In the genomic region with DNA sequence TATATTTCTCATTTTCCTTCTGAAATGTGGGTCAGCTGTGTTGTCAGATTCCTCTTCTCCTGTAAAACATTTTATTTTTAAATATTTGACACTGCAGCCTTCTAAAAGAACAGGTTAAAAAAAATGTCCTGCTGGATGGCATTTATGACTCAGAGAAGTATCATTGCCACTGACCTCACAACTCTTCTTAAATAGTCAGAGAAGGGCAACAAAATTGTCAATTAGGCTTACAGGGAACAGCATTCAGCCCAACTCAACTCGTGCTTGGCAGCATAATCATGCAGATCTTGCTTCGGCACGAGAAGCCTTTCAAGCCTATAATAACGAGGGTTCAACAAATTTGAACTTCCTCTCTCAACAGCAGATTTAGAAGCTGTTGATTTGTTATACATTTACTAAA, we compare ENCODE assay signal across 23 cellular contexts.
DNase-seq lines count a peak whose midpoint lies in the region; ATAC-seq and TF ChIP-seq lines count a peak whose summit lies in the region.
"Had no signal": no experiment of that assay in that cellular context is flagged by ENCODE, and none has a peak within 500 bp of the region (broad histone marks: within the 10 kb centered on the region; RNA-seq: fewer than 3 reads in every experiment).

No MANE protein-coding gene starts in this region.

- H3K9me3 Mint-ChIP-seq in CD4-positive, alpha-beta T cell, result peaks cover 4% of the 10 kb centered on the region
- H3K9me3 Mint-ChIP-seq: stimulated activated naive CD8-positive, alpha-beta T cell treated with anti-CD3 and anti-CD28 coated beads, Interleukin-15, Interleukin-2, amounts not matched to agents 100 ng/mL and 50 ng/mL, for 24 hours had no signal

- H3K27me3 Mint-ChIP-seq in CD4-positive, alpha-beta T cell, result no peaks in the 10 kb centered on the region
- H3K27me3 Mint-ChIP-seq: activated CD4-positive, alpha-beta memory T cell treated with anti-CD3 and anti-CD28 coated beads, Interleukin-2, amount 10 ng/mL, durations not matched to agents 7 days and 5 days; CD4-positive, alpha-beta memory T cell; natural killer cell treated with Interleukin-12 subunit alpha and Interleukin-12 subunit beta and Interleukin-15 and Interleukin-18, amount 100 ng/mL, for 72 hours; stimulated activated naive CD8-positive, alpha-beta T cell treated with anti-CD3 and anti-CD28 coated beads, Interleukin-15, Interleukin-2, amounts not matched to agents 100 ng/mL and 50 ng/mL, for 24 hours had no signal

- no peak for TF ChIP-seq CTCF in epithelial cell of esophagus (IDR thresholded peaks at IDR 0.05; ENCODE audit: insufficient read depth, low read depth, low read length, missing control alignments)
- TF ChIP-seq CTCF in CD4-positive, alpha-beta T cell (IDR thresholded peaks at IDR 0.05), result no peak

- no peak overlapping the region for H3K4me3 Mint-ChIP-seq in CD4-positive, alpha-beta T cell
- H3K4me3 Mint-ChIP-seq: activated CD4-positive, alpha-beta memory T cell treated with anti-CD3 and anti-CD28 coated beads, Interleukin-2, amount 10 ng/mL, durations not matched to agents 7 days and 5 days; CD4-positive, alpha-beta memory T cell; natural killer cell treated with Interleukin-12 subunit alpha and Interleukin-12 subunit beta and Interleukin-15 and Interleukin-18, amount 100 ng/mL, for 72 hours; stimulated activated naive CD8-positive, alpha-beta T cell treated with anti-CD3 and anti-CD28 coated beads, Interleukin-15, Interleukin-2, amounts not matched to agents 100 ng/mL and 50 ng/mL, for 24 hours; WTC11 had no signal

- POLR2A ChIA-PET in CD4-positive, alpha-beta T cell (lab: Charles Lee), result no interaction called here

- no peaks in the 10 kb centered on the region for H3K4me1 Mint-ChIP-seq in CD4-positive, alpha-beta T cell (ENCODE audit: low read depth)
- H3K4me1 Mint-ChIP-seq: activated CD4-positive, alpha-beta memory T cell treated with anti-CD3 and anti-CD28 coated beads, Interleukin-2, amount 10 ng/mL, durations not matched to agents 7 days and 5 days; CD4-positive, alpha-beta memory T cell had no signal

- peak; percentile 9 for DNase-seq in G401 (ENCODE audit: low spot score)
- DNase-seq in NCI-H82 treated with DMSO at 0.1 percent for 48 hours (lab: John Stamatoyannopoulos, UW; ENCODE audit: unreplicated experiment), result peak; percentile 34
- DNase-seq in epithelial cell of esophagus (ENCODE audit: low read depth), result peak; percentile 67
- peak; percentile 51 for DNase-seq in renal cortical epithelial cell (ENCODE audit: low read depth)
- no peak for DNase-seq in CD4-positive, alpha-beta T cell
- no peak for DNase-seq in stimulated activated CD4-positive, alpha-beta T cell treated with anti-CD3 and anti-CD28 coated beads, Interleukin-15, amount 100 ng/mL, for 24 hours
- DNase-seq: activated CD4-positive, alpha-beta memory T cell treated with anti-CD3 and anti-CD28 coated beads, Interleukin-2, amount 10 ng/mL, durations not matched to agents 7 days and 5 days; activated T-cell treated with anti-CD3 and anti-CD28 coated beads for 4 hours; CD4-positive, alpha-beta memory T cell; central memory CD4-positive, alpha-beta T cell; DND-41; kidney glomerular epithelial cell; NCI-H1417 treated with DMSO at 0.1 percent for 48 hours; NCI-H2107; small intestine; stimulated activated CD4-positive, alpha-beta T cell treated with anti-CD3 and anti-CD28 coated beads, Interleukin-4, amount 100 ng/mL, for 1 hour; transverse colon had no signal

- no peak overlapping the region for H3K27ac ChIP-seq in CD4-positive, alpha-beta T cell (ENCODE audit: low read depth, low read length)
- H3K27ac ChIP-seq: epithelial cell of prostate, SJSA1, transverse colon had no signal

- ATAC-seq in GM21367 (IDR thresholded peaks at IDR 0.05; ENCODE audit: unreplicated experiment), result no peak
- ATAC-seq in CD4-positive, alpha-beta T cell (ENCODE audit: poor library complexity), result no peak
- ATAC-seq: natural killer cell treated with Interleukin-12 subunit alpha and Interleukin-12 subunit beta and Interleukin-15 and Interleukin-18, amount 100 ng/mL, for 72 hours; WTC11 had no signal

- CTCF ChIA-PET in CD4-positive, alpha-beta T cell (lab: Charles Lee), result interaction anchor here (0.6 kb wide), 1 partner anchor 1332 kb away, joined by 3 read pairs; no protein-coding TSS in a partner anchor

- H3K27ac Mint-ChIP-seq in CD4-positive, alpha-beta T cell, result no peak overlapping the region
- H3K27ac Mint-ChIP-seq: activated CD4-positive, alpha-beta memory T cell treated with anti-CD3 and anti-CD28 coated beads, Interleukin-2, amount 10 ng/mL, durations not matched to agents 7 days and 5 days; CD4-positive, alpha-beta memory T cell; natural killer cell treated with Interleukin-12 subunit alpha and Interleukin-12 subunit beta and Interleukin-15 and Interleukin-18, amount 100 ng/mL, for 72 hours; stimulated activated naive CD8-positive, alpha-beta T cell treated with anti-CD3 and anti-CD28 coated beads, Interleukin-15, Interleukin-2, amounts not matched to agents 100 ng/mL and 50 ng/mL, for 24 hours; WTC11 had no signal

- intact Hi-C loops in CD4-positive, alpha-beta T cell (cut with DNase I, micrococcal nuclease), result no loop called here

- H3K36me3 Mint-ChIP-seq in CD4-positive, alpha-beta T cell (ENCODE audit: low read depth), result no peaks in the 10 kb centered on the region
- H3K36me3 Mint-ChIP-seq: CD4-positive, alpha-beta memory T cell; natural killer cell treated with Interleukin-12 subunit alpha and Interleukin-12 subunit beta and Interleukin-15 and Interleukin-18, amount 100 ng/mL, for 72 hours; WTC11 had no signal

- H3K27me3 ChIP-seq in CD4-positive, alpha-beta T cell (ENCODE audit: control insufficient read depth, insufficient read depth, low read length), result no peaks in the 10 kb centered on the region
- H3K27me3 ChIP-seq: SJSA1, transverse colon had no signal

- no peak overlapping the region for H3K4me3 ChIP-seq in epithelial cell of esophagus (ENCODE audit: low read length)
- H3K4me3 ChIP-seq: SJSA1, transverse colon had no signal

- no peaks in the 10 kb centered on the region for H3K9me3 ChIP-seq in CD4-positive, alpha-beta T cell (ENCODE audit: control insufficient read depth, low read length)
- H3K9me3 ChIP-seq: SJSA1, transverse colon had no signal

- in situ Hi-C loops in G401 (cut with HindIII; ENCODE audit: low sequenced_read_pairs), result no loop called here

Comparison
In these comparisons a context has a peak if more than half of its experiments do, and no peak if none do; other contexts are left out.
1. DNase-seq: peak in G401 (single experiment), NCI-H82 treated with DMSO at 0.1 percent for 48 hours (single experiment), epithelial cell of esophagus (single experiment) and renal cortical epithelial cell (single experiment); none in CD4-positive, alpha-beta T cell (0 of 10) and stimulated activated CD4-positive, alpha-beta T cell treated with anti-CD3 and anti-CD28 coated beads, Interleukin-15, amount 100 ng/mL, for 24 hours (single experiment).